In the genomic region with DNA sequence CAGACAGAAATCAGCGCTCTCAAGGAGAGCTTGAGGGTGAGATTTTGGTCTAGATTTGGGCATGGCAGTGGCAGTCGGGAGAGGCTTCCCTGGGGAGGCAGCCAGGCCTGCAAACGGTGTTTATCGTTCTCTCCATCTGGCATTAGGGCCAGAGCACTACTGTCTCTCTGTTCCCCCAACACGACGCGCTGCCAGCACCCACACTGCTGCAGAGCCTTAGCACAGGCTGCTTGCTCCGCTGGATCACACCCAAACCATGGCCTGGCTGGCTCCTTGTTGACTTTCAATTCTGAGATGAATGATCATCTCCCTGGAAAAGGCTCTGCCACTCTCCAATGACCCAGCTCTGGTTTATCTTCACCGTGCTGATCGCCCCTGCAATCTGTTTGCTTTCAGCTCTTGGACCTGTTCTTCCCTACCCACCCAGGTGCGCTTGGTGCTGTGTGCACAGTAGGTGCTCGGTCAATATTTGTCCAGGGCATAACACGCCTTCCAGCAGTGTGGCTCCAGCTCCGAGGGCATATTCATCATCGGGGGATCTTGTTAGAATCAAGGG, we compare ENCODE assay signal across 1 cellular context.
TF ChIP-seq lines count a peak whose summit lies in the region.

No MANE protein-coding gene starts in this region.

TF ChIP-seq in IMR-90, 13 proteins besides CTCF, POLR2A, EP300 and RAD21 (continued from another document):
- TF ChIP-seq, protein P1, sequence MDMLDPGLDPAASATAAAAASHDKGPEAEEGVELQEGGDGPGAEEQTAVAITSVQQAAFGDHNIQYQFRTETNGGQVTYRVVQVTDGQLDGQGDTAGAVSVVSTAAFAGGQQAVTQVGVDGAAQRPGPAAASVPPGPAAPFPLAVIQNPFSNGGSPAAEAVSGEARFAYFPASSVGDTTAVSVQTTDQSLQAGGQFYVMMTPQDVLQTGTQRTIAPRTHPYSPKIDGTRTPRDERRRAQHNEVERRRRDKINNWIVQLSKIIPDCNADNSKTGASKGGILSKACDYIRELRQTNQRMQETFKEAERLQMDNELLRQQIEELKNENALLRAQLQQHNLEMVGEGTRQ (IDR thresholded peaks at IDR 0.05; ENCODE audit: low read depth, low read length) = no peak
